Comparison of ENCODE assay signal across 1 cellular context in genomic region chr1:24678421-24678820, GRCh38.
TF ChIP-seq lines count a peak whose summit lies in the region.

No MANE protein-coding gene starts in this region.

TF ChIP-seq in HCT116, 20 proteins besides CTCF, POLR2A, EP300 and RAD21:
- TF ChIP-seq SP1 (IDR thresholded peaks at IDR 0.05; ENCODE audit: low read depth) (peak; percentile 86), CBX3 (IDR thresholded peaks at IDR 0.05; ENCODE audit: low read depth) (peak; percentile 95), SIN3A (IDR thresholded peaks at IDR 0.05; ENCODE audit: low read depth) (0 out of 2 replicates have a peak, but pooled peaks have one; percentile 31), JUND (IDR thresholded peaks at IDR 0.05) (peak; percentile 90), YY1 (IDR thresholded peaks at IDR 0.05; ENCODE audit: extremely low read depth, insufficient replicate concordance, low read depth, low read length) (peak; percentile 72), FOSL1 (IDR thresholded peaks at IDR 0.05; ENCODE audit: low read depth) (peak; percentile 94), CEBPB (IDR thresholded peaks at IDR 0.05; ENCODE audit: low read depth) (peak; percentile 50; the same call in 1 of the 2 replicates), EGR1 (IDR thresholded peaks at IDR 0.05; ENCODE audit: low read depth) (0 out of 2 replicates have a peak, but pooled peaks have one; percentile 15), SRF (IDR thresholded peaks at IDR 0.05; ENCODE audit: low read depth) (peak; percentile 58; the same call in 1 of the 2 replicates)
- TF ChIP-seq, protein P1, sequence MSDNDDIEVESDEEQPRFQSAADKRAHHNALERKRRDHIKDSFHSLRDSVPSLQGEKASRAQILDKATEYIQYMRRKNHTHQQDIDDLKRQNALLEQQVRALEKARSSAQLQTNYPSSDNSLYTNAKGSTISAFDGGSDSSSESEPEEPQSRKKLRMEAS (IDR thresholded peaks at IDR 0.05) = peak; percentile 60
TF ChIP-seq in HCT116: peak in this region for 10; not testable (repeated sequence) for 10.
